Comparison of ENCODE assay signal across 12 cellular contexts in genomic region chr3:188242426-188243123, GRCh38.
DNase-seq lines count a peak whose midpoint lies in the region; ATAC-seq and TF ChIP-seq lines count a peak whose summit lies in the region.
"Had no signal": no experiment of that assay in that cellular context is flagged by ENCODE, and none has a peak within 500 bp of the region (broad histone marks: within the 10 kb centered on the region; RNA-seq: fewer than 3 reads in every experiment).

No MANE protein-coding gene starts in this region.

- no TSS peak for BruUV-seq in PC-9 (replicated peaks; lab: Mats Ljungman, UMichigan)

- H3K9ac ChIP-seq in smooth muscle cell (ENCODE audit: low read depth), result no peak overlapping the region

- H3K27me3 ChIP-seq in PC-9 (ENCODE audit: insufficient read depth, low read depth) (no peaks in the 10 kb centered on the region), smooth muscle cell (ENCODE audit: low read depth) (no peaks in the 10 kb centered on the region)
- H3K27me3 ChIP-seq: upper lobe of right lung had no signal

- H3K4me3 ChIP-seq in PC-9, result no peak overlapping the region
- no peak overlapping the region for H3K4me3 ChIP-seq in smooth muscle cell
- H3K4me3 ChIP-seq: lung, upper lobe of right lung had no signal

- peaks cover 34% of the 10 kb centered on the region for H3K4me1 ChIP-seq in PC-9 (replicated peaks; ENCODE audit: insufficient read depth)
- H3K4me1 ChIP-seq in smooth muscle cell (ENCODE audit: low read depth), result peaks cover 8% of the 10 kb centered on the region

- H3K79me2 ChIP-seq in PC-9 (ENCODE audit: low read depth) (peaks cover 24% of the 10 kb centered on the region; the same call in 1 of the 2 replicates), smooth muscle cell (ENCODE audit: low read depth) (peaks cover 72% of the 10 kb centered on the region)

- H4K20me1 ChIP-seq in PC-9 (ENCODE audit: insufficient read depth) (no peaks in the 10 kb centered on the region), smooth muscle cell (ENCODE audit: low read depth) (peaks cover 100% of the 10 kb centered on the region)

- DNase-seq in GM13977 (ENCODE audit: low spot score), result peak; percentile 15
- no peak for DNase-seq in PC-9
- peak; percentile 80 for DNase-seq in foreskin melanocyte
- no peak for DNase-seq in smooth muscle cell (lab: John Stamatoyannopoulos, UW; ENCODE audit: unreplicated experiment)
- DNase-seq in stimulated activated CD4-positive, alpha-beta T cell treated with anti-CD3 and anti-CD28 coated beads, Interleukin-4, amount 100 ng/mL, for 4 hours, result no peak
- DNase-seq in NCI-H510A (lab: John Stamatoyannopoulos, UW), result no peak
- DNase-seq: NCI-H446, SW 1271, upper lobe of right lung had no signal

- WGBS in smooth muscle cell (ENCODE audit: low lambda C conversion rate), result 93% methylated on average over 3 of the region's 3 CpGs

- POLR2A ChIA-PET in PC-9 (lab: Charles Lee; ENCODE audit: unreplicated experiment), result no interaction called here

- H2AFZ ChIP-seq in PC-9 (no peak overlapping the region), smooth muscle cell (ENCODE audit: low read depth) (no peak overlapping the region)

- H3K9me3 ChIP-seq in PC-9 (ENCODE audit: insufficient read depth, low read depth), result no peaks in the 10 kb centered on the region
- H3K9me3 ChIP-seq in smooth muscle cell (replicated peaks; ENCODE audit: low read depth), result no peaks in the 10 kb centered on the region
- H3K9me3 ChIP-seq: upper lobe of right lung had no signal

- peaks cover 6% of the 10 kb centered on the region; the same call in 1 of the 2 replicates for H3K36me3 ChIP-seq in PC-9 (ENCODE audit: low read depth)
- H3K36me3 ChIP-seq in smooth muscle cell (ENCODE audit: low read depth), result no peaks in the 10 kb centered on the region
- H3K36me3 ChIP-seq: upper lobe of right lung had no signal

- H3K27ac ChIP-seq in PC-9 (peak overlapping the region; percentile 8; the same call in 1 of the 2 replicates), smooth muscle cell (ENCODE audit: low read depth) (peak overlapping the region; percentile 17)
- H3K27ac ChIP-seq: upper lobe of right lung had no signal

- H3K4me2 ChIP-seq in PC-9 (no peak overlapping the region), smooth muscle cell (peak overlapping the region; percentile 11)

- intact Hi-C loops in PC-9 (cut with micrococcal nuclease; ENCODE audit: unreplicated experiment), result no loop called here

- TF ChIP-seq CTCF in GM13977 (IDR thresholded peaks at IDR 0.05; ENCODE audit: extremely low read depth, insufficient read depth, missing control alignments) (no peak), PC-9 (conservative IDR thresholded peaks at IDR 0.05) (no peak), smooth muscle cell (IDR thresholded peaks at IDR 0.05; ENCODE audit: borderline replicate concordance, insufficient read depth, poor library complexity, severe bottlenecking) (no peak)

- ATAC-seq in HG03521 (IDR thresholded peaks at IDR 0.05; ENCODE audit: unreplicated experiment) (no peak), HG03196 (IDR thresholded peaks at IDR 0.05; ENCODE audit: unreplicated experiment) (no peak)
- ATAC-seq: upper lobe of right lung had no signal

- H3F3A ChIP-seq in PC-9 (ENCODE audit: insufficient read depth, low read depth) (peaks cover 24% of the 10 kb centered on the region; the same call in 1 of the 2 replicates), smooth muscle cell (ENCODE audit: low read depth) (no peaks in the 10 kb centered on the region)

- no peaks in the 10 kb centered on the region for H3K9me2 ChIP-seq in PC-9 (ENCODE audit: insufficient read depth)

- CTCF ChIA-PET in PC-9 (lab: Charles Lee), result no interaction called here

- in situ Hi-C loops in GM13977 (cut with MboI; ENCODE audit: low pct_unique_long_range_greater_than_20kb, low sequenced_read_pairs, unreplicated experiment), result no loop called here

Comparison
In these comparisons a context has a peak if more than half of its experiments do, and no peak if none do; other contexts are left out.
1. DNase-seq: peak in GM13977 (single experiment) and foreskin melanocyte (single experiment); none in PC-9 (0 of 2), smooth muscle cell (single experiment), stimulated activated CD4-positive, alpha-beta T cell treated with anti-CD3 and anti-CD28 coated beads, Interleukin-4, amount 100 ng/mL, for 4 hours (0 of 2) and NCI-H510A (single experiment).